Comparison of ENCODE assay signal across 8 cellular contexts in genomic region chr6:163087981-163088380, GRCh38.
"Had no signal": no experiment of that assay in that cellular context is flagged by ENCODE, and none has a peak within 500 bp of the region (broad histone marks: within the 10 kb centered on the region; RNA-seq: fewer than 3 reads in every experiment).

No MANE protein-coding gene starts in this region.

- H3K9me3 ChIP-seq: HAP-1 had no signal

- H3K27ac ChIP-seq: GM23248, HL-60 had no signal

- H3K4me1 ChIP-seq: HAP-1 had no signal

- DNase-seq: GM23248, GOT3, H7, HFFc6 had no signal

- H3K36me3 ChIP-seq: HAP-1 had no signal

- H3K4me3 ChIP-seq: GM23248, HAP-1 had no signal

- ATAC-seq: HCT116, HepG2 had no signal
